In the genomic region with DNA sequence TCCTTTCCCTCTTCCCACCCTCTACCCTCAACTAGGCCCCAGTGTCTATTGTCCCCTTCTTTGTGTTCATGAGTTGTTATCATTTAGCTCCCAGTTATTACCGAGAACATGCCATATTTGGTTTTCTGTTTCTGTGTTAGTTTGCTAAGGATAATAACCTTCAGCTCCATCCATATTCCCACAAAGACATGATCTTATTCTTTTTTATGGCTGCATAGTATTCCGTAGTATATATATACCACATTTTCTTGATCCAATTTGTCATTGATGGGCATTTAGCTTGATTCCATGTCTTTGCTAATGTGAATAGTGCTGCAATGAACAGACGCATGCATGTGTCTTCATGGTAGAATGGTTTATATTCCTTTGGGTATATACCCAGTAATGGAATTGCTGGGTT, we compare ENCODE assay signal across 7 cellular contexts.
"Had no signal": no experiment of that assay in that cellular context is flagged by ENCODE, and none has a peak within 500 bp of the region (broad histone marks: within the 10 kb centered on the region; RNA-seq: fewer than 3 reads in every experiment).

No MANE protein-coding gene starts in this region.

- DNase-seq: IMR-90, KBM-7, KG1 had no signal

- H3K4me2 ChIP-seq: KMS-11 had no signal

- H3K9ac ChIP-seq: KMS-11 had no signal

- FAIRE-seq: HepG2, HTR-8/SVneo had no signal

- ATAC-seq: HepG2 had no signal

- H3K27ac ChIP-seq: HL-60, KMS-11 had no signal
